Comparison of ENCODE assay signal across 2 cellular contexts in genomic region chr11:820655-821512, GRCh38.
TF ChIP-seq lines count a peak whose summit lies in the region.

No MANE protein-coding gene starts in this region.

TF ChIP-seq in IMR-90, 13 proteins besides CTCF, POLR2A, EP300 and RAD21:
- TF ChIP-seq CEBPB (IDR thresholded peaks at IDR 0.05; ENCODE audit: low read depth, low read length), result peak; percentile 96
- peak; percentile 69 for TF ChIP-seq FOS (IDR thresholded peaks at IDR 0.05; ENCODE audit: low read depth, low read length)
- TF ChIP-seq RCOR1 (IDR thresholded peaks at IDR 0.05; ENCODE audit: insufficient replicate concordance, low read length), result no peak
- no peak for TF ChIP-seq NFE2L2 (IDR thresholded peaks at IDR 0.05; ENCODE audit: low read depth, low read length)

TF ChIP-seq in GM12878, 131 proteins besides CTCF, POLR2A, EP300 and RAD21:
- TF ChIP-seq MTA2 (IDR thresholded peaks at IDR 0.05; ENCODE audit: low read depth), result no peak
- no peak for TF ChIP-seq POLR2AphosphoS2 (IDR thresholded peaks at IDR 0.05; ENCODE audit: low read depth, low read length)
- no peak for TF ChIP-seq MEF2B (IDR thresholded peaks at IDR 0.05; ENCODE audit: partially characterized antibody, poor library complexity, severe bottlenecking)
- no peak for TF ChIP-seq NFIC (IDR thresholded peaks at IDR 0.05; ENCODE audit: low read depth, low read length)
- no peak for TF ChIP-seq ZSCAN29 (IDR thresholded peaks at IDR 0.05)
- no peak for TF ChIP-seq REST (IDR thresholded peaks at IDR 0.05; ENCODE audit: low read depth, low read length)
TF ChIP-seq in GM12878: peak in this region for 0.
